ENCODE assay signal across 13 cellular contexts in genomic region chr7:107998150-107998549, GRCh38. TPM values are rescaled to one million over a fixed set of nuclear protein-coding genes. Genes with fewer than 3 reads are reported as not detected.
A peak's percentile ranks its signal among the peaks of the same experiment; 100 is the strongest.
DNase-seq lines count a peak whose midpoint lies in the region; TF ChIP-seq lines count a peak whose summit lies in the region.
"Had no signal": no experiment of that assay in that cellular context is flagged by ENCODE, and none has a peak within 500 bp of the region (broad histone marks: within the 10 kb centered on the region; RNA-seq: fewer than 3 reads in every experiment).

No MANE protein-coding gene starts in this region.

- no peak overlapping the region for H2BK20ac ChIP-seq in H9 (ENCODE audit: low read depth, low read length, poor library complexity, severe bottlenecking)

- no peak overlapping the region for H3K9ac ChIP-seq in H9 (ENCODE audit: extremely low read depth, insufficient read length, low read length)

- TF ChIP-seq CTCF in MCF 10A (IDR thresholded peaks at IDR 0.05; ENCODE audit: unreplicated experiment) = no peak
- TF ChIP-seq CTCF in breast epithelium (IDR thresholded peaks at IDR 0.05) = no peak
- no peak for TF ChIP-seq CTCF in astrocyte of the cerebellum (IDR thresholded peaks at IDR 0.05; ENCODE audit: low read depth, low read length, missing control alignments)
- TF ChIP-seq CTCF in glutamatergic neuron (IDR thresholded peaks at IDR 0.05; ENCODE audit: partially characterized antibody, unreplicated experiment) = no peak
- TF ChIP-seq CTCF in type B pancreatic cell (conservative IDR thresholded peaks at IDR 0.05) = no peak
- TF ChIP-seq CTCF in H9 (conservative IDR thresholded peaks at IDR 0.05) = no peak

- H3K56ac ChIP-seq in H9 (ENCODE audit: insufficient read length, low read depth, low read length) = no peak overlapping the region

- H2BK5ac ChIP-seq in H9 (ENCODE audit: insufficient read length, low read length) = no peak overlapping the region

- in situ Hi-C loops in astrocyte of the cerebellum (cut with HindIII; ENCODE audit: low sequenced_read_pairs) = loop anchor here (5.0 kb wide), 1 partner anchor 149 kb away; no protein-coding TSS in a partner anchor

- H4K5ac ChIP-seq in H9 (ENCODE audit: insufficient read length, low read depth, low read length) = no peak overlapping the region

- no peaks in the 10 kb centered on the region for H3K9me3 Mint-ChIP-seq in MCF 10A (ENCODE audit: unreplicated experiment)
- peaks cover 16% of the 10 kb centered on the region for H3K9me3 Mint-ChIP-seq in glutamatergic neuron (ENCODE audit: unreplicated experiment)
- H3K9me3 Mint-ChIP-seq in type B pancreatic cell = no peaks in the 10 kb centered on the region
- no peaks in the 10 kb centered on the region; a peak in 2 of 5 replicates for H3K9me3 Mint-ChIP-seq in H9
- H3K9me3 Mint-ChIP-seq: activated naive CD4-positive, alpha-beta T cell treated with anti-CD3 and anti-CD28 coated beads, Interleukin-2, amount 50 U/mL, for 72 hours; dendritic cell treated with granulocyte-macrophage colony-stimulating factor and Interleukin-4, amounts not matched to agents 40 ng/mL and 50 ng/mL, for 4 days had no signal

- H4K91ac ChIP-seq in H9 (ENCODE audit: insufficient read length, low read depth, low read length) = no peak overlapping the region

- H3K14ac ChIP-seq in H9 (ENCODE audit: insufficient read depth, low read length) = no peak overlapping the region

- H3K4me3 Mint-ChIP-seq in MCF 10A (ENCODE audit: unreplicated experiment) = peak overlapping the region; percentile 86
- H3K4me3 Mint-ChIP-seq in glutamatergic neuron (ENCODE audit: unreplicated experiment) = peak overlapping the region; percentile 56
- H3K4me3 Mint-ChIP-seq in type B pancreatic cell = peak overlapping the region; percentile 65
- H3K4me3 Mint-ChIP-seq in H9 = no peak overlapping the region
- H3K4me3 Mint-ChIP-seq: activated CD8-positive, alpha-beta memory T cell treated with anti-CD3 and anti-CD28 coated beads, Interleukin-2, amount 10 ng/mL, durations not matched to agents 7 days and 5 days; dendritic cell treated with granulocyte-macrophage colony-stimulating factor and Interleukin-4, amounts not matched to agents 40 ng/mL and 50 ng/mL, for 4 days had no signal

- no peak overlapping the region for H3T11ph ChIP-seq in H9 (ENCODE audit: low read length)

- H2BK120ac ChIP-seq in H9 (ENCODE audit: low read depth, low read length, poor library complexity, severe bottlenecking) = no peak overlapping the region

- peak overlapping the region in 1 of 2 donors; percentile 15 for H3K27ac ChIP-seq in breast epithelium
- no peak overlapping the region for H3K27ac ChIP-seq in H9 (ENCODE audit: insufficient read length, low read depth, low read length)
- no peak overlapping the region for H3K27ac ChIP-seq in effector memory CD4-positive, alpha-beta T cell (ENCODE audit: insufficient read depth, low read length, poor library complexity, severe bottlenecking)

- BruUV-seq in MCF 10A (replicated peaks; lab: Mats Ljungman, UMichigan) = no TSS peak

- H2BK12ac ChIP-seq in H9 (ENCODE audit: insufficient read length, low read depth, low read length) = no peak overlapping the region

- POLR2A ChIA-PET in MCF 10A (lab: Yijun Ruan, JAX) = interaction anchor here (0.6 to 5.1 kb wide), 22 partner anchors 9 to 254 kb away, joined by 3 to 86 read pairs (median 7); partner anchors contain the start of gene CBLL1

- no peak overlapping the region for H3K4me2 ChIP-seq in H9 (ENCODE audit: insufficient read depth, insufficient read length, low read length)

- no peaks in the 10 kb centered on the region for H3K9me3 ChIP-seq in breast epithelium
- H3K9me3 ChIP-seq in H9 (ENCODE audit: control insufficient read depth, low read depth, low read length) = no peaks in the 10 kb centered on the region
- H3K9me3 ChIP-seq in effector memory CD4-positive, alpha-beta T cell (ENCODE audit: control insufficient read depth, low read length) = no peaks in the 10 kb centered on the region
- H3K9me3 ChIP-seq: upper lobe of right lung had no signal

- H3K27me3 Mint-ChIP-seq in MCF 10A (ENCODE audit: insufficient read depth, unreplicated experiment) = no peaks in the 10 kb centered on the region
- H3K27me3 Mint-ChIP-seq in glutamatergic neuron (ENCODE audit: unreplicated experiment) = peaks cover 14% of the 10 kb centered on the region
- peaks cover 33% of the 10 kb centered on the region for H3K27me3 Mint-ChIP-seq in type B pancreatic cell
- H3K27me3 Mint-ChIP-seq in H9 (ENCODE audit: low read depth) = peaks cover 20% of the 10 kb centered on the region

- peaks cover 0 to 4% of the 10 kb centered on the region in 2 donors for H3K4me1 ChIP-seq in breast epithelium
- H3K4me1 ChIP-seq in H9 (ENCODE audit: insufficient read depth, low read length) = peaks cover 2% of the 10 kb centered on the region; the same call in 1 of the 2 replicates
- peaks cover 10% of the 10 kb centered on the region for H3K4me1 ChIP-seq in effector memory CD4-positive, alpha-beta T cell (ENCODE audit: control insufficient read depth, insufficient read depth, low read length, poor library complexity, severe bottlenecking)

- no CpG with 5 or more reads among the region's 2 CpGs for WGBS in H9 (ENCODE audit: extremely low coverage, insufficient read length, low lambda C conversion rate)

- no peak overlapping the region for H3K4ac ChIP-seq in H9 (ENCODE audit: low read depth, low read length)

- H3K4me1 Mint-ChIP-seq in MCF 10A (ENCODE audit: insufficient read depth, unreplicated experiment) = peaks cover 31% of the 10 kb centered on the region
- H3K4me1 Mint-ChIP-seq in glutamatergic neuron (ENCODE audit: low read depth, unreplicated experiment) = peaks cover 43% of the 10 kb centered on the region
- H3K4me1 Mint-ChIP-seq in type B pancreatic cell (ENCODE audit: unreplicated experiment) = peaks cover 64% of the 10 kb centered on the region
- peaks cover 25 to 31% of the 10 kb centered on the region in 2 experiments for H3K4me1 Mint-ChIP-seq in H9

- H2BK15ac ChIP-seq in H9 (ENCODE audit: low read depth, low read length) = no peak overlapping the region

- H3K36me3 ChIP-seq in breast epithelium = no peaks in the 10 kb centered on the region
- H3K36me3 ChIP-seq in effector memory CD4-positive, alpha-beta T cell (ENCODE audit: control insufficient read depth, insufficient read depth, low read length) = no peaks in the 10 kb centered on the region

- no peaks in the 10 kb centered on the region for H3K79me1 ChIP-seq in H9 (ENCODE audit: insufficient read depth, low read depth, low read length, poor library complexity, severe bottlenecking)

- H2AK5ac ChIP-seq in H9 (ENCODE audit: insufficient read length, low read length) = no peak overlapping the region

- CTCF ChIA-PET in MCF 10A (lab: Yijun Ruan, JAX) = interaction anchor here (1.1 to 3.0 kb wide), 4 partner anchors 19 to 147 kb away, joined by 4 to 15 read pairs (median 6); no protein-coding TSS in a partner anchor

- H3K23ac ChIP-seq in H9 (ENCODE audit: insufficient read length, low read depth, low read length) = no peak overlapping the region

- no peak for TF ChIP-seq POLR2A in breast epithelium (IDR thresholded peaks at IDR 0.05)

- H4K8ac ChIP-seq in H9 (replicated peaks; ENCODE audit: insufficient read length, low read depth, low read length) = no peak overlapping the region

- no peaks in the 10 kb centered on the region for H4K20me1 ChIP-seq in H9 (ENCODE audit: control insufficient read depth, insufficient read depth, insufficient read length)

- no peak overlapping the region for H3K18ac ChIP-seq in H9 (ENCODE audit: insufficient read length, low read depth, low read length)

- peak; percentile 43 for DNase-seq in MCF 10A (ENCODE audit: unreplicated experiment)
- no peak for DNase-seq in breast epithelium (ENCODE audit: low spot score in 2 of 2)
- DNase-seq in astrocyte of the cerebellum (ENCODE audit: low read depth) = no peak
- DNase-seq in glutamatergic neuron = no peak
- DNase-seq in type B pancreatic cell (ENCODE audit: extremely low spot score, unreplicated experiment) = no peak
- DNase-seq in NCI-H2171 treated with DMSO at 0.1 percent for 48 hours (lab: John Stamatoyannopoulos, UW) = no peak
- no peak for DNase-seq in H9
- DNase-seq in effector memory CD4-positive, alpha-beta T cell = no peak
- DNase-seq: activated CD8-positive, alpha-beta memory T cell treated with anti-CD3 and anti-CD28 coated beads, Interleukin-2, amount 10 ng/mL, durations not matched to agents 7 days and 5 days; KG1; upper lobe of right lung had no signal

- no peaks in the 10 kb centered on the region for H3K79me2 ChIP-seq in H9 (ENCODE audit: insufficient read depth, low read length)

- H3K27me3 ChIP-seq in breast epithelium (peaks cover 0 to 11% of the 10 kb centered on the region in 2 donors), H9 (ENCODE audit: insufficient read depth, low read length) (peaks cover 17% of the 10 kb centered on the region; the same call in 1 of the 2 replicates)
- peaks cover 10% of the 10 kb centered on the region for H3K27me3 ChIP-seq in effector memory CD4-positive, alpha-beta T cell (replicated peaks; ENCODE audit: control insufficient read depth, insufficient read depth, low read length, poor library complexity, severe bottlenecking)

- H3K23me2 ChIP-seq in H9 (ENCODE audit: insufficient read length, low read depth, low read length, poor library complexity, severe bottlenecking) = peaks cover 16% of the 10 kb centered on the region

- H3K36me3 Mint-ChIP-seq in MCF 10A (ENCODE audit: insufficient read depth, unreplicated experiment) = peaks cover 96% of the 10 kb centered on the region
- H3K36me3 Mint-ChIP-seq in glutamatergic neuron (ENCODE audit: unreplicated experiment) = no peaks in the 10 kb centered on the region
- peaks cover 38% of the 10 kb centered on the region for H3K36me3 Mint-ChIP-seq in type B pancreatic cell
- peaks cover 4 to 51% (median 22%) of the 10 kb centered on the region in 3 experiments for H3K36me3 Mint-ChIP-seq in H9 (ENCODE audit: insufficient read depth in 1 of 3, low read depth in 3 of 3)
- H3K36me3 Mint-ChIP-seq: activated CD8-positive, alpha-beta memory T cell treated with anti-CD3 and anti-CD28 coated beads, Interleukin-2, amount 10 ng/mL, durations not matched to agents 7 days and 5 days had no signal

- no peak overlapping the region for H2AFZ ChIP-seq in H9 (ENCODE audit: low read length)

- intact Hi-C loops in MCF 10A (cut with micrococcal nuclease) = loop anchor here (5.0 kb wide), 2 partner anchors 51 to 149 kb away; no protein-coding TSS in a partner anchor
- intact Hi-C loops in breast epithelium (cut with DNase I; ENCODE audit: low total_unique reads) = no loop called here

- no peak overlapping the region for H3K4me3 ChIP-seq in breast epithelium
- peak overlapping the region; percentile 14 for H3K4me3 ChIP-seq in astrocyte of the cerebellum (ENCODE audit: low read depth, low read length)
- H3K4me3 ChIP-seq in effector memory CD4-positive, alpha-beta T cell (ENCODE audit: insufficient read depth, low read depth, low read length, poor library complexity, severe bottlenecking) = no peak overlapping the region

- H3K27ac Mint-ChIP-seq in MCF 10A (ENCODE audit: low read depth, unreplicated experiment) (peak overlapping the region; percentile 83), glutamatergic neuron (ENCODE audit: unreplicated experiment) (peak overlapping the region; percentile 11), type B pancreatic cell (peak overlapping the region; percentile 67), H9 (no peak overlapping the region)
- H3K27ac Mint-ChIP-seq: activated CD8-positive, alpha-beta memory T cell treated with anti-CD3 and anti-CD28 coated beads, Interleukin-2, amount 10 ng/mL, durations not matched to agents 7 days and 5 days; activated naive CD4-positive, alpha-beta T cell treated with anti-CD3 and anti-CD28 coated beads, Interleukin-2, amount 50 U/mL, for 72 hours; dendritic cell treated with granulocyte-macrophage colony-stimulating factor and Interleukin-4, amounts not matched to agents 40 ng/mL and 50 ng/mL, for 4 days had no signal

RNA-seq across cellular contexts. Expression of gene LAMB1, which starts 4.8 kb away (rescaled TPM):
- total RNA-seq in MCF 10A (2022) (199 and 275 TPM in 2 replicates), breast epithelium (100 to 1,000 TPM; 115 to 324 (median 300) TPM), glutamatergic neuron (ENCODE audit: unreplicated experiment) (326 TPM), type B pancreatic cell (ENCODE audit: low replicate concordance) (141 and 226 TPM in 2 replicates), H9 (2021) (75.8 and 78.9 TPM in 2 replicates)
- total RNA-seq: activated CD8-positive, alpha-beta memory T cell treated with anti-CD3 and anti-CD28 coated beads, Interleukin-2, amount 10 ng/mL, durations not matched to agents 7 days and 5 days had no signal

Comparison
In these comparisons a context has a peak if more than half of its experiments do, and no peak if none do; other contexts are left out.
1. H3K27ac Mint-ChIP-seq: peak in MCF 10A (single experiment), glutamatergic neuron (single experiment) and type B pancreatic cell (single experiment); none in H9 (0 of 3).
2. H3K4me3 Mint-ChIP-seq: peak in MCF 10A (single experiment), glutamatergic neuron (single experiment) and type B pancreatic cell (single experiment); none in H9 (0 of 2).